3 cellular contexts compared by ENCODE assay signal in genomic region chr2:131824986-131825385, GRCh38.
DNase-seq lines count a peak whose midpoint lies in the region; ATAC-seq, FAIRE-seq and TF ChIP-seq lines count a peak whose summit lies in the region.
"Not testable (repeated sequence)": the region's sequence is repeated elsewhere in the genome, so short reads cannot be mapped to it uniquely, and the experiment has no call there.

No MANE protein-coding gene starts in this region.

- DNase-seq in left lobe of liver (ENCODE audit: low spot score): not testable (repeated sequence)

- peak; percentile 31 for FAIRE-seq in colon (lab: Jason Lieb, UNC)

- peak; percentile 67 for ATAC-seq in left lobe of liver

- H3K27ac ChIP-seq in VCaP: peak overlapping the region; percentile 26; the same call in 1 of the 2 replicates

- not testable (repeated sequence) for TF ChIP-seq CTCF in VCaP (conservative IDR thresholded peaks at IDR 0.05)
